In genomic region chr2:101306410-101306809, GRCh38 we compare ENCODE assay signal across 8 cellular contexts. TPM values are rescaled to one million over a fixed set of nuclear protein-coding genes. Genes with fewer than 3 reads are reported as not detected.
DNase-seq lines count a peak whose midpoint lies in the region; ATAC-seq and TF ChIP-seq lines count a peak whose summit lies in the region.

No MANE protein-coding gene starts in this region.

- DNase-seq in BJ (ENCODE audit: low read depth) (no peak), chondrocyte (ENCODE audit: low spot score) (no peak), neural progenitor cell (ENCODE audit: low spot score) (no peak), SHP77 (lab: John Stamatoyannopoulos, UW) (no peak), NCI-H748 (lab: John Stamatoyannopoulos, UW; ENCODE audit: unreplicated experiment) (no peak), NCI-H2107 (lab: John Stamatoyannopoulos, UW) (no peak)

- peaks cover 2% of the 10 kb centered on the region; the same call in 1 of the 2 replicates for H3K36me3 ChIP-seq in BJ (ENCODE audit: control insufficient read depth, insufficient read depth, low read length)
- H3K36me3 ChIP-seq in OCI-LY1 (ENCODE audit: insufficient read depth, low read length): peaks cover 8% of the 10 kb centered on the region; the same call in 1 of the 2 replicates
- no peaks in the 10 kb centered on the region for H3K36me3 ChIP-seq in neural progenitor cell

- H3K4me1 Mint-ChIP-seq in chondrocyte (ENCODE audit: low read depth) (peaks cover 50% of the 10 kb centered on the region), neural progenitor cell (peaks cover 31% of the 10 kb centered on the region)

- H3K4me3 Mint-ChIP-seq in chondrocyte (ENCODE audit: unreplicated experiment) (peak overlapping the region; percentile 90), neural progenitor cell (peak overlapping the region; percentile 92)

- H3K9ac ChIP-seq in OCI-LY1 (ENCODE audit: low read length) (peak overlapping the region; percentile 51), neural progenitor cell (no peak overlapping the region)

- H3K36me3 Mint-ChIP-seq in chondrocyte (ENCODE audit: low read depth): peaks cover 2% of the 10 kb centered on the region
- H3K36me3 Mint-ChIP-seq in neural progenitor cell: peaks cover 22% of the 10 kb centered on the region

- H3K27me3 Mint-ChIP-seq in chondrocyte (ENCODE audit: low read depth) (no peaks in the 10 kb centered on the region), neural progenitor cell (ENCODE audit: insufficient read depth, low read depth) (peaks cover 4% of the 10 kb centered on the region)

- H3K27ac Mint-ChIP-seq in chondrocyte (ENCODE audit: unreplicated experiment) (peak overlapping the region; percentile 92), neural progenitor cell (peak overlapping the region; percentile 3)

- peak overlapping the region; percentile 74 for H3K27ac ChIP-seq in OCI-LY1 (ENCODE audit: low read depth, low read length, poor library complexity, severe bottlenecking)
- H3K27ac ChIP-seq in neural progenitor cell: no peak overlapping the region

- ATAC-seq in GM21423 (IDR thresholded peaks at IDR 0.05; ENCODE audit: unreplicated experiment): peak; percentile 2

- H3F3A ChIP-seq in OCI-LY1 (ENCODE audit: insufficient read depth, low read length) (no peaks in the 10 kb centered on the region), neural progenitor cell (ENCODE audit: low read depth) (no peaks in the 10 kb centered on the region)

- peak overlapping the region; percentile 92 for H3K4me3 ChIP-seq in BJ (ENCODE audit: low read depth, low read length)
- H3K4me3 ChIP-seq in OCI-LY1 (ENCODE audit: low read depth, low read length, poor library complexity, severe bottlenecking): peak overlapping the region; percentile 75
- peak overlapping the region; percentile 62 for H3K4me3 ChIP-seq in neural progenitor cell

- H4K20me1 ChIP-seq in OCI-LY1 (ENCODE audit: insufficient read depth, low read length) (no peaks in the 10 kb centered on the region), neural progenitor cell (ENCODE audit: low read depth) (peaks cover 38% of the 10 kb centered on the region)

- H3K79me2 ChIP-seq in OCI-LY1 (ENCODE audit: insufficient read depth, low read length) (no peaks in the 10 kb centered on the region), neural progenitor cell (ENCODE audit: low read depth) (peaks cover 59% of the 10 kb centered on the region)

- CTCF ChIA-PET in BJ (lab: Yijun Ruan, JAX): no interaction called here

- H3K4me1 ChIP-seq in OCI-LY1 (ENCODE audit: insufficient read depth, low read length, severe bottlenecking) (peaks cover 47% of the 10 kb centered on the region), neural progenitor cell (peaks cover 11% of the 10 kb centered on the region)

- H2AFZ ChIP-seq in OCI-LY1 (ENCODE audit: low read length): no peak overlapping the region
- H2AFZ ChIP-seq in neural progenitor cell (replicated peaks): no peak overlapping the region

- POLR2A ChIA-PET in BJ (lab: Charles Lee): interaction anchor here (0.5 to 0.7 kb wide), 2 partner anchors 11 to 740 kb away, joined by 4 to 5 read pairs; no protein-coding TSS in a partner anchor

- H3K9me3 ChIP-seq in OCI-LY1 (ENCODE audit: low read length) (no peaks in the 10 kb centered on the region), neural progenitor cell (ENCODE audit: low read depth) (no peaks in the 10 kb centered on the region)

- no peak for TF ChIP-seq CTCF in BJ (IDR thresholded peaks at IDR 0.05; ENCODE audit: insufficient read depth, low read depth, low read length)
- no peak for TF ChIP-seq CTCF in OCI-LY1 (IDR thresholded peaks at IDR 0.05; ENCODE audit: low read length)
- TF ChIP-seq CTCF in chondrocyte (IDR thresholded peaks at IDR 0.05): no peak
- no peak for TF ChIP-seq CTCF in neural progenitor cell (IDR thresholded peaks at IDR 0.05)

- peak overlapping the region; percentile 68 for H3K4me2 ChIP-seq in OCI-LY1 (ENCODE audit: low read length)
- H3K4me2 ChIP-seq in neural progenitor cell: peak overlapping the region; percentile 85

- no peaks in the 10 kb centered on the region for H3K27me3 ChIP-seq in BJ (ENCODE audit: control insufficient read depth, insufficient read depth, low read length)
- H3K27me3 ChIP-seq in OCI-LY1 (ENCODE audit: insufficient read depth, low read length): no peaks in the 10 kb centered on the region
- peaks cover 12% of the 10 kb centered on the region for H3K27me3 ChIP-seq in neural progenitor cell

- no peaks in the 10 kb centered on the region for H3K9me3 Mint-ChIP-seq in chondrocyte (ENCODE audit: low read depth)
- H3K9me3 Mint-ChIP-seq in neural progenitor cell: peaks cover 4% of the 10 kb centered on the region

- no peaks in the 10 kb centered on the region for H3K9me2 ChIP-seq in OCI-LY1 (ENCODE audit: low read depth, low read length)

RNA-seq across cellular contexts. Expression of gene RNF149, which starts 2.1 kb away (rescaled TPM):
- 20.8 and 24.3 TPM in 2 replicates for polyA plus RNA-seq in BJ (2011; rRNA removed)
- polyA minus RNA-seq in BJ (2011; rRNA and poly(A)+ RNA removed): 10.6 and 11.2 TPM in 2 replicates
- total RNA-seq in chondrocyte (26.2 to 28.3 TPM (median 26.8 TPM) in 3 replicates), neural progenitor cell (ENCODE audit: low replicate concordance) (28.1 and 35.0 TPM in 2 replicates)

RNA-seq across cellular contexts. Expression of gene CNOT11, which starts 53.7 kb away (rescaled TPM):
- polyA plus RNA-seq in BJ (2011; rRNA removed): 63.0 and 68.6 TPM in 2 replicates
- polyA minus RNA-seq in BJ (2011; rRNA and poly(A)+ RNA removed): 29.8 and 37.1 TPM in 2 replicates
- total RNA-seq in chondrocyte: 28.5 to 37.4 TPM (median 31.3 TPM) in 3 replicates
- 38.0 and 39.0 TPM in 2 replicates for total RNA-seq in neural progenitor cell (ENCODE audit: low replicate concordance)
